27 cellular contexts compared by ENCODE assay signal in the genomic region with DNA sequence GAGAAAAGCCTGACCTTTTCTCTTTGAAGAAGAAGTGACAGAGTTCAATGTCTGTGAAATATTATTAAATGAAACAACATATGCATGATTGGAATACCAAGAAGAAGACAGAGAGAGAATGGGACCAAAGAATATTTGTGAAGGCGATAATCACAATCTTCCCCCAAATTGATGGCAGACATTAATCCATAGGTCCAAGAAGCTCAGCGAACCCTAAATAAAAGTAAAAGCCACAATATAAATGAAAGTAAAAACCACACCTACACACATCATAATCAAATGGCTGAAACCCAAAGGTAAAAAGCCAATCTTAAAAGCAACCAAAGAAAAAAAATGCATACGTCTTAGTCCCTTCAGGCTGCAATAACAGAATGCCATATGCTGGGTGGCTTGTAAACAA.
A peak's percentile ranks its signal among the peaks of the same experiment; 100 is the strongest.
DNase-seq lines count a peak whose midpoint lies in the region; TF ChIP-seq lines count a peak whose summit lies in the region.
"Had no signal": no experiment of that assay in that cellular context is flagged by ENCODE, and none has a peak within 500 bp of the region (broad histone marks: within the 10 kb centered on the region; RNA-seq: fewer than 3 reads in every experiment).

No MANE protein-coding gene starts in this region.

- CTCF ChIA-PET in HEK293 (lab: Yijun Ruan, JAX), result no interaction called here

- no peaks in the 10 kb centered on the region for H3K36me3 ChIP-seq in HEK293 (ENCODE audit: control insufficient read depth in 2 of 2, insufficient read depth in 1 of 2, low read length in 2 of 2)
- H3K36me3 ChIP-seq: BE2C; BLaER1; BLaER1 treated with 17β-estradiol and CSF1 and Interleukin-3, amounts not matched to agents 10 nM and 100 nM had no signal

- H3K4me3 ChIP-seq in HEK293 (ENCODE audit: low read depth, low read length), result no peak overlapping the region
- H3K4me3 ChIP-seq: A549; BLaER1; BLaER1 treated with 17β-estradiol and CSF1 and Interleukin-3, amounts not matched to agents 10 nM and 100 nM had no signal

- no peak overlapping the region for H3K27ac ChIP-seq in HEK293 (ENCODE audit: extremely low read depth, low read depth, low read length)
- H3K27ac ChIP-seq: 22Rv1; A549; BLaER1; BLaER1 treated with 17β-estradiol and CSF1 and Interleukin-3, amounts not matched to agents 10 nM and 100 nM; C4-2B had no signal

- peaks cover 8% of the 10 kb centered on the region; the same call in 1 of the 2 replicates for H3K4me1 ChIP-seq in HEK293 (ENCODE audit: control insufficient read depth, insufficient read depth, low read length)
- H3K4me1 ChIP-seq: A549; BE2C; BLaER1; BLaER1 treated with 17β-estradiol and CSF1 and Interleukin-3, amounts not matched to agents 10 nM and 100 nM; Caco-2 had no signal

- no peak for TF ChIP-seq CTCF in HEK293 (tag by site-specific recombination; IDR thresholded peaks at IDR 0.05)

- DNase-seq in activated CD8-positive, alpha-beta memory T cell treated with anti-CD3 and anti-CD28 coated beads, Interleukin-2, amount 50 U/mL, for 4 hours, result no peak
- DNase-seq: 8988T; ACHN; AML-193; BE2C; C1 segment of cervical spinal cord; Caco-2; Calu3; CD4-positive, alpha-beta memory T cell; CD4-positive, alpha-beta T cell; CD4-positive, CD25-positive, alpha-beta regulatory T cell; CD8-positive, alpha-beta memory T cell; CD8-positive, alpha-beta T cell; COR-L47; DMS 273 treated with DMSO at 0.1 percent for 48 hours; DMS153; DMS53; DMS79; DMS79 treated with DMSO at 0.1 percent for 48 hours; DND-41; EL had no signal

- POLR2A ChIA-PET in HEK293 (lab: Yijun Ruan, JAX), result no interaction called here

- no peaks in the 10 kb centered on the region for H3K9me3 ChIP-seq in HEK293 (ENCODE audit: control insufficient read depth, insufficient read depth, low read depth, low read length)
- H3K9me3 ChIP-seq: A549; BE2C; BLaER1 treated with 17β-estradiol and CSF1 and Interleukin-3, amounts not matched to agents 10 nM and 100 nM; Caco-2 had no signal

TF ChIP-seq in HEK293, 187 proteins besides CTCF, POLR2A, EP300 and RAD21:
- TF ChIP-seq ZEB2 (tag by site-specific recombination; IDR thresholded peaks at IDR 0.05) (no peak), ZNF558 (tag by site-specific recombination; IDR thresholded peaks at IDR 0.05) (peak; percentile 95)
